Comparison of ENCODE assay signal across 1 cellular context in the genomic region with DNA sequence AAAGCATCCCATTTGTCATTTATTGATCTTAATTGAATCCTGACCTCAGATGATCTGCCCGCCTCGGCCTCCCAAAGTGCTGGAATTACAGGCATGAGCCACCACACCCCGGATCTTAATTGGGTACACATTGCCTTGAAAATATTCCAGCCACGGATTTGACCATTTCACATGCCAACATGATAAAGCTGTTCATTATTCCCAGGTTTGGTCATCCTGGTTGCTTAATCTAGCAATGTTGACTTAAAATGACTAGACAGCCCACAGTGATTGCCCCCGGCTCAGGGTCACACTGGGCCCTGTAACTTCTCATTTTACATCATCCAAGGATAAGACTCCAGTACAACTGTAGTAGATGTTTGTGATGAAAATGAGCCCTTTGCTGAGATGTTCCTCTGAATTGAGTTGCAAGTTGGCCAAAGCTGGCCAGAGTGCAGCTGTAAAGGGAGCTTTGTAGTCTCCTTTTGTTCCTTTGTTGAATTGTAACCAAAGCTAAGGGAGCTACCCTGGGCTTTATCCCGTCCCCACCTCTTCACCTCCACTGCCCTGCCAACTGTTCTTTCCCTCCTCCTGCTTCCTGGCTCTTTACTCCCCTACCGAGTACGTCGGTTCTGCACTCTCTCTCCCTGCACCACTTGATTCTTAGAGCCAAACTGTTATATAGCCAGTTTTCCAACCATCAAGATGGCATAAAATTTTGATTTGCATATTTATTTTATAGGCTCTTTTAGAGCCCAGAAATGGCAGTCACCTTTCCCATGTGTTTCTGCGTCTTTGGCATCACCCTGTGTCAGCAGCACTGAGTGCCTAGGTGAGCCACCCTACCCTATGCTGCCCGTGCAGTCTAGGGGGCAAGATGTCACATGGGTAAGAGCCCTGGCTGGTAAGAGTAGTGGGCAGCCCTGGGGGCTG.
A peak's percentile ranks its signal among the peaks of the same experiment; 100 is the strongest.
TF ChIP-seq lines count a peak whose summit lies in the region.

No MANE protein-coding gene starts in this region.

TF ChIP-seq in A549, 52 proteins besides CTCF, POLR2A, EP300 and RAD21 (continued from another document):
- TF ChIP-seq PBX3 (IDR thresholded peaks at IDR 0.05) = peak; percentile 80; the same call in 1 of the 2 replicates
- 0 out of 2 replicates have a peak, but pooled peaks have one; percentile 21 for TF ChIP-seq NPAS2 (CRISPR knock-in tag; IDR thresholded peaks at IDR 0.05; ENCODE audit: borderline replicate concordance)
- no peak for TF ChIP-seq E2F6 (IDR thresholded peaks at IDR 0.05; ENCODE audit: borderline replicate concordance, low read depth)
- TF ChIP-seq HOXA7 (CRISPR knock-in tag; IDR thresholded peaks at IDR 0.05) = peak; percentile 93
- TF ChIP-seq GATA3 (IDR thresholded peaks at IDR 0.05; ENCODE audit: borderline replicate concordance) = peak; percentile 98
- no peak for TF ChIP-seq ZFP36 (IDR thresholded peaks at IDR 0.05; ENCODE audit: borderline replicate concordance, partially characterized antibody)
- no peak for TF ChIP-seq MYC (IDR thresholded peaks at IDR 0.05; ENCODE audit: borderline replicate concordance, low read length)
- no peak for TF ChIP-seq KDM1A (IDR thresholded peaks at IDR 0.05; ENCODE audit: low read depth)
- peak; percentile 99 for TF ChIP-seq RARB (CRISPR knock-in tag; IDR thresholded peaks at IDR 0.05)
- TF ChIP-seq KDM5A (IDR thresholded peaks at IDR 0.05) = no peak
- peak; percentile 89 for TF ChIP-seq ZSCAN20 (CRISPR knock-in tag; IDR thresholded peaks at IDR 0.05)
- TF ChIP-seq HES2 (IDR thresholded peaks at IDR 0.05) = peak; percentile 97
- peak; percentile 42; the same call in 1 of the 2 replicates for TF ChIP-seq NFE2L2 (conservative IDR thresholded peaks at IDR 0.05; ENCODE audit: low read length)
- TF ChIP-seq MAFK (IDR thresholded peaks at IDR 0.05; ENCODE audit: partially characterized antibody) = peak; percentile 65
- no peak for TF ChIP-seq RFX5 (IDR thresholded peaks at IDR 0.05)
- peak; percentile 74; the same call in 1 of the 2 replicates for TF ChIP-seq HEYL (CRISPR knock-in tag; IDR thresholded peaks at IDR 0.05)
- peak; percentile 95; the same call in 1 of the 2 replicates for TF ChIP-seq EHF (CRISPR knock-in tag; IDR thresholded peaks at IDR 0.05)
- TF ChIP-seq, protein P1, sequence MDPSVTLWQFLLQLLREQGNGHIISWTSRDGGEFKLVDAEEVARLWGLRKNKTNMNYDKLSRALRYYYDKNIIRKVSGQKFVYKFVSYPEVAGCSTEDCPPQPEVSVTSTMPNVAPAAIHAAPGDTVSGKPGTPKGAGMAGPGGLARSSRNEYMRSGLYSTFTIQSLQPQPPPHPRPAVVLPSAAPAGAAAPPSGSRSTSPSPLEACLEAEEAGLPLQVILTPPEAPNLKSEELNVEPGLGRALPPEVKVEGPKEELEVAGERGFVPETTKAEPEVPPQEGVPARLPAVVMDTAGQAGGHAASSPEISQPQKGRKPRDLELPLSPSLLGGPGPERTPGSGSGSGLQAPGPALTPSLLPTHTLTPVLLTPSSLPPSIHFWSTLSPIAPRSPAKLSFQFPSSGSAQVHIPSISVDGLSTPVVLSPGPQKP (IDR thresholded peaks at IDR 0.05; ENCODE audit: low read depth, low read length) = no peak
- TF ChIP-seq CHD4 (IDR thresholded peaks at IDR 0.05; ENCODE audit: borderline replicate concordance) = no peak; the same call in 1 of the 2 replicates
- TF ChIP-seq CEBPB (IDR thresholded peaks at IDR 0.05) = peak; percentile 99 to 100
- peak; percentile 80; the same call in 1 of the 2 replicates for TF ChIP-seq TFCP2L1 (CRISPR knock-in tag; IDR thresholded peaks at IDR 0.05)
- TF ChIP-seq ZNF302 (CRISPR knock-in tag; IDR thresholded peaks at IDR 0.05) = no peak; the same call in 1 of the 2 replicates
- peak; percentile 98 for TF ChIP-seq JUNB (IDR thresholded peaks at IDR 0.05)
- TF ChIP-seq, protein P2, sequence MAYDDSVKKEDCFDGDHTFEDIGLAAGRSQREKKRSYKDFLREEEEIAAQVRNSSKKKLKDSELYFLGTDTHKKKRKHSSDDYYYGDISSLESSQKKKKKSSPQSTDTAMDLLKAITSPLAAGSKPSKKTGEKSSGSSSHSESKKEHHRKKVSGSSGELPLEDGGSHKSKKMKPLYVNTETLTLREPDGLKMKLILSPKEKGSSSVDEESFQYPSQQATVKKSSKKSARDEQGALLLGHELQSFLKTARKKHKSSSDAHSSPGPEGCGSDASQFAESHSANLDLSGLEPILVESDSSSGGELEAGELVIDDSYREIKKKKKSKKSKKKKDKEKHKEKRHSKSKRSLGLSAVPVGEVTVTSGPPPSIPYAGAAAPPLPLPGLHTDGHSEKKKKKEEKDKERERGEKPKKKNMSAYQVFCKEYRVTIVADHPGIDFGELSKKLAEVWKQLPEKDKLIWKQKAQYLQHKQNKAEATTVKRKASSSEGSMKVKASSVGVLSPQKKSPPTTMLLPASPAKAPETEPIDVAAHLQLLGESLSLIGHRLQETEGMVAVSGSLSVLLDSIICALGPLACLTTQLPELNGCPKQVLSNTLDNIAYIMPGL (CRISPR knock-in tag; IDR thresholded peaks at IDR 0.05; ENCODE audit: borderline replicate concordance) = no peak
- TF ChIP-seq MAZ (IDR thresholded peaks at IDR 0.05; ENCODE audit: borderline replicate concordance, low read depth, low read length) = no peak
- TF ChIP-seq ESRRA (IDR thresholded peaks at IDR 0.05; ENCODE audit: borderline replicate concordance, low read length) = peak; percentile 80; the same call in 1 of the 2 replicates
- no peak for TF ChIP-seq NR3C1 (IDR thresholded peaks at IDR 0.05)
- no peak for TF ChIP-seq RCOR1 (IDR thresholded peaks at IDR 0.05; ENCODE audit: low read depth, low read length)
- no peak for TF ChIP-seq CHD2 (IDR thresholded peaks at IDR 0.05; ENCODE audit: low read length, partially characterized antibody)
- peak; percentile 99 to 100 for TF ChIP-seq JUN (IDR thresholded peaks at IDR 0.05)
- TF ChIP-seq ATOH8 (CRISPR knock-in tag; IDR thresholded peaks at IDR 0.05; ENCODE audit: low read depth) = peak; percentile 83
- TF ChIP-seq POLR2AphosphoS2 (conservative IDR thresholded peaks at IDR 0.05; ENCODE audit: low read length) = no peak
- TF ChIP-seq HOXB13 (CRISPR knock-in tag; IDR thresholded peaks at IDR 0.05; ENCODE audit: low read depth) = peak; percentile 86
- TF ChIP-seq HDAC2 (IDR thresholded peaks at IDR 0.05) = no peak
- TF ChIP-seq FOXS1 (CRISPR knock-in tag; IDR thresholded peaks at IDR 0.05) = peak; percentile 92
- no peak for TF ChIP-seq BHLHE40 (IDR thresholded peaks at IDR 0.05; ENCODE audit: low read depth, low read length)
- TF ChIP-seq, protein P3, sequence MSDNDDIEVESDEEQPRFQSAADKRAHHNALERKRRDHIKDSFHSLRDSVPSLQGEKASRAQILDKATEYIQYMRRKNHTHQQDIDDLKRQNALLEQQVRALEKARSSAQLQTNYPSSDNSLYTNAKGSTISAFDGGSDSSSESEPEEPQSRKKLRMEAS (IDR thresholded peaks at IDR 0.05) = peak; percentile 88
- no peak for TF ChIP-seq CBX2 (IDR thresholded peaks at IDR 0.05; ENCODE audit: borderline replicate concordance, low read depth)
- TF ChIP-seq SMC3 (IDR thresholded peaks at IDR 0.05) = peak; percentile 66; the same call in 2 of the 3 replicates
- peak; percentile 98 for TF ChIP-seq HOXB5 (CRISPR knock-in tag; IDR thresholded peaks at IDR 0.05)
- TF ChIP-seq RNF2 (IDR thresholded peaks at IDR 0.05; ENCODE audit: borderline replicate concordance, low read depth) = no peak
